9 cellular contexts compared by ENCODE assay signal in the genomic region with DNA sequence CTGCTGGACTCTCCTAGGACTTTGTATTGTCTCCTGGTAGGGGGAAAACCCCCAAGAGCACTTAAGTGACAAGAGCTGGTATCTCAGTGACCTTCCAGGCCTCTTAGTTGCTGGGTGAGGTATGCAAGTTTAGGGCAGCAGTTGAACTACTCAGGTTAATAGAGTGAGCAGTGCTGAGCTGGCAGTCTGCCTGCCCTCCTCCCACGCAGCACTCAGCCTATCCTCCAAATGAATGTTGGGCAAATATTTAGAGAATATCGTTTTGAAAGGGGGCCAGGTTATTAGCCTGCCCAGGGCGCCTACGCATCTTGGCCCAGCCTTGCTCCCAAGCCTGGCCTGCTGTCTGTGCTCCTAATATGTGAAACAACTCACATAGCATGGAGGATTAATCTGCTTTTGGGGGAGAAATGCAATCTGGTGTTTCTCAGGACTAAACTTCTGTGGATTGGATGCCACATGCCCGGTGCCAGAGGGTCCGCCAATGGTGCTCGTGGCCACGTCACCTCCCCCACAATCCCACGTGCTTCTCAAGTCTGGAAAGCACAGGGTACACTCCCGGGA.
DNase-seq lines count a peak whose midpoint lies in the region; ATAC-seq, FAIRE-seq and TF ChIP-seq lines count a peak whose summit lies in the region.
"Had no signal": no experiment of that assay in that cellular context is flagged by ENCODE, and none has a peak within 500 bp of the region (broad histone marks: within the 10 kb centered on the region; RNA-seq: fewer than 3 reads in every experiment).

No MANE protein-coding gene starts in this region.

- TF ChIP-seq EP300 in HepG2 (IDR thresholded peaks at IDR 0.05; ENCODE audit: low read depth in 2 of 2, low read length in 2 of 2) (no peak), HepG2 (CRISPR knock-in tag; IDR thresholded peaks at IDR 0.05; ENCODE audit: borderline replicate concordance) (no peak)

- no peak overlapping the region for H3K4me3 ChIP-seq in liver (ENCODE audit: low read depth in 1 of 3, low read length in 3 of 3)
- H3K4me3 ChIP-seq in HepG2 (replicated peaks in 1 of 3; ENCODE audit: insufficient read depth in 1 of 3, low read depth in 2 of 3, low read length in 3 of 3): no peak overlapping the region
- no peak overlapping the region for H3K4me3 ChIP-seq in mammary epithelial cell (replicated peaks in 1 of 3; ENCODE audit: insufficient read depth in 1 of 3, low read depth in 2 of 3, low read length in 3 of 3)
- no peak overlapping the region for H3K4me3 ChIP-seq in HAP-1
- H3K4me3 ChIP-seq: BLaER1 treated with 17β-estradiol and CSF1 and Interleukin-3, amounts not matched to agents 10 nM and 100 nM had no signal

- intact Hi-C loops in HepG2 (cut with micrococcal nuclease; ENCODE audit: unreplicated experiment) (no loop called here), mammary epithelial cell (cut with micrococcal nuclease) (no loop called here)

- no peak for FAIRE-seq in HepG2 (lab: Jason Lieb, UNC)

- H3K9ac ChIP-seq in liver (ENCODE audit: low read depth in 1 of 2, low read length in 2 of 2) (no peak overlapping the region), HepG2 (ENCODE audit: insufficient read depth, low read depth, low read length) (no peak overlapping the region), mammary epithelial cell (ENCODE audit: insufficient read depth, low read length) (no peak overlapping the region)
- H3K9ac ChIP-seq: BLaER1 treated with 17β-estradiol and CSF1 and Interleukin-3, amounts not matched to agents 10 nM and 100 nM had no signal

- POLR2A ChIA-PET in HepG2 (lab: Yijun Ruan, JAX): no interaction called here
- POLR2A ChIA-PET in activated CD8-positive, alpha-beta T cell treated with anti-CD3 and anti-CD28 coated beads, Interleukin-2, amount 10 ng/mL, durations not matched to agents 7 days and 5 days (lab: Charles Lee): interaction anchor here (0.6 kb wide), 1 partner anchor 1100 kb away, joined by 3 read pairs; no protein-coding TSS in a partner anchor

- H3K27ac ChIP-seq in liver (ENCODE audit: low read depth in 1 of 2, low read length in 2 of 2) (no peak overlapping the region), HepG2 (ENCODE audit: extremely low read length, insufficient read depth, low read length) (no peak overlapping the region), mammary epithelial cell (ENCODE audit: insufficient read depth, low read depth, low read length) (no peak overlapping the region)
- H3K27ac ChIP-seq: BLaER1 treated with 17β-estradiol and CSF1 and Interleukin-3, amounts not matched to agents 10 nM and 100 nM had no signal

- DNase-seq in HepG2 (ENCODE audit: low spot score): no peak
- peak; percentile 72 for DNase-seq in mammary epithelial cell
- peak; percentile 9 for DNase-seq in left kidney (ENCODE audit: low read depth, low spot score)
- no peak for DNase-seq in activated CD8-positive, alpha-beta T cell treated with anti-CD3 and anti-CD28 coated beads, Interleukin-2, amount 10 ng/mL, durations not matched to agents 7 days and 5 days
- DNase-seq in HAP-1 (ENCODE audit: low spot score in 2 of 2): no peak
- no peak for DNase-seq in stimulated activated naive CD4-positive, alpha-beta T cell (lab: John Stamatoyannopoulos, UW)
- DNase-seq in LoVo (ENCODE audit: low spot score): no peak

- H3K79me2 ChIP-seq in HepG2 (ENCODE audit: insufficient read depth, low read length) (no peaks in the 10 kb centered on the region), mammary epithelial cell (ENCODE audit: insufficient read depth, low read length) (no peaks in the 10 kb centered on the region)

- dilution Hi-C loops in mammary epithelial cell (cut with HindIII; ENCODE audit: low sequenced_read_pairs): no loop called here

- H3K4me3 Mint-ChIP-seq in activated CD8-positive, alpha-beta T cell treated with anti-CD3 and anti-CD28 coated beads, Interleukin-2, amount 10 ng/mL, durations not matched to agents 7 days and 5 days: no peak overlapping the region

- H3K9me3 ChIP-seq in liver (ENCODE audit: control insufficient read depth in 4 of 4, low read length in 3 of 4) (no peaks in the 10 kb centered on the region), HepG2 (ENCODE audit: low read length) (no peaks in the 10 kb centered on the region), mammary epithelial cell (replicated peaks; ENCODE audit: insufficient read depth, low read length) (no peaks in the 10 kb centered on the region), HAP-1 (no peaks in the 10 kb centered on the region)
- H3K9me3 ChIP-seq: BLaER1 treated with 17β-estradiol and CSF1 and Interleukin-3, amounts not matched to agents 10 nM and 100 nM had no signal

- ATAC-seq in HepG2: no peak
- no peak for ATAC-seq in activated CD8-positive, alpha-beta T cell treated with anti-CD3 and anti-CD28 coated beads, Interleukin-2, amount 10 ng/mL, durations not matched to agents 7 days and 5 days

- H3K4me2 ChIP-seq in HepG2 (ENCODE audit: low read depth, low read length): no peak overlapping the region
- peak overlapping the region; percentile 35 for H3K4me2 ChIP-seq in mammary epithelial cell (ENCODE audit: insufficient read depth, low read depth, low read length)
- H3K4me2 ChIP-seq: BLaER1 treated with 17β-estradiol and CSF1 and Interleukin-3, amounts not matched to agents 10 nM and 100 nM had no signal

- TF ChIP-seq RAD21 in liver (IDR thresholded peaks at IDR 0.05) (no peak), HepG2 (CRISPR knock-in tag; IDR thresholded peaks at IDR 0.05) (no peak)

- CTCF ChIA-PET in HepG2 (lab: Yijun Ruan, JAX; ENCODE audit: low intra/inter-chr PET ratio, low total read pairs) (no interaction called here), mammary epithelial cell (lab: Charles Lee; ENCODE audit: low non-redundant PET) (no interaction called here)
- CTCF ChIA-PET in activated CD8-positive, alpha-beta T cell treated with anti-CD3 and anti-CD28 coated beads, Interleukin-2, amount 10 ng/mL, durations not matched to agents 7 days and 5 days (lab: Charles Lee): no interaction called here

- H3K27ac Mint-ChIP-seq in activated CD8-positive, alpha-beta T cell treated with anti-CD3 and anti-CD28 coated beads, Interleukin-2, amount 10 ng/mL, durations not matched to agents 7 days and 5 days: no peak overlapping the region

- H3K4me1 ChIP-seq in liver (ENCODE audit: control insufficient read depth in 4 of 4, insufficient read depth in 4 of 4, low read length in 3 of 4) (peaks cover 2 to 7% (median 4%) of the 10 kb centered on the region in 4 donors), HepG2 (ENCODE audit: insufficient read depth, low read length) (no peaks in the 10 kb centered on the region), mammary epithelial cell (ENCODE audit: insufficient read depth, low read length) (peaks cover 26% of the 10 kb centered on the region), HAP-1 (no peaks in the 10 kb centered on the region)
- H3K4me1 ChIP-seq: BLaER1 treated with 17β-estradiol and CSF1 and Interleukin-3, amounts not matched to agents 10 nM and 100 nM had no signal

- H4K20me1 ChIP-seq in HepG2 (ENCODE audit: insufficient read depth, low read length) (no peaks in the 10 kb centered on the region), mammary epithelial cell (ENCODE audit: insufficient read depth, low read length) (no peaks in the 10 kb centered on the region)
- H4K20me1 ChIP-seq: BLaER1 treated with 17β-estradiol and CSF1 and Interleukin-3, amounts not matched to agents 10 nM and 100 nM had no signal

- H2AFZ ChIP-seq in HepG2 (ENCODE audit: low read length) (no peak overlapping the region), mammary epithelial cell (ENCODE audit: low read depth, low read length) (peak overlapping the region; percentile 79)

- no peaks in the 10 kb centered on the region for H3K36me3 Mint-ChIP-seq in activated CD8-positive, alpha-beta T cell treated with anti-CD3 and anti-CD28 coated beads, Interleukin-2, amount 10 ng/mL, durations not matched to agents 7 days and 5 days (ENCODE audit: low read depth)

- H3K36me3 ChIP-seq in liver (ENCODE audit: control insufficient read depth in 4 of 4, insufficient read depth in 3 of 4, low read depth in 1 of 4, low read length in 3 of 4): no peaks in the 10 kb centered on the region
- H3K36me3 ChIP-seq in HepG2 (replicated peaks in 1 of 2; ENCODE audit: control insufficient read depth in 1 of 2, insufficient read depth in 2 of 2, low read length in 2 of 2): no peaks in the 10 kb centered on the region
- no peaks in the 10 kb centered on the region for H3K36me3 ChIP-seq in mammary epithelial cell (ENCODE audit: insufficient read depth, low read length)
- no peaks in the 10 kb centered on the region for H3K36me3 ChIP-seq in HAP-1 (replicated peaks)
- H3K36me3 ChIP-seq: BLaER1 treated with 17β-estradiol and CSF1 and Interleukin-3, amounts not matched to agents 10 nM and 100 nM had no signal

- BruUV-seq in HepG2 (replicated peaks; lab: Mats Ljungman, UMichigan) (no TSS peak), mammary epithelial cell (replicated peaks; lab: Mats Ljungman, UMichigan) (no TSS peak)

- no peak for TF ChIP-seq CTCF in liver (IDR thresholded peaks at IDR 0.05; ENCODE audit: low read depth, low read length, missing input control)
- TF ChIP-seq CTCF in HepG2 (CRISPR knock-in tag; IDR thresholded peaks at IDR 0.05): no peak
- TF ChIP-seq CTCF in mammary epithelial cell (conservative IDR thresholded peaks at IDR 0.05 in 1 of 2, IDR thresholded peaks at IDR 0.05 in 1 of 2; ENCODE audit: extremely low read depth in 1 of 2, insufficient read depth in 1 of 2, low read depth in 1 of 2, low read length in 2 of 2): no peak

- H3K4me1 Mint-ChIP-seq in activated CD8-positive, alpha-beta T cell treated with anti-CD3 and anti-CD28 coated beads, Interleukin-2, amount 10 ng/mL, durations not matched to agents 7 days and 5 days (ENCODE audit: low read depth): no peaks in the 10 kb centered on the region

- H3K9me3 Mint-ChIP-seq in activated CD8-positive, alpha-beta T cell treated with anti-CD3 and anti-CD28 coated beads, Interleukin-2, amount 10 ng/mL, durations not matched to agents 7 days and 5 days (ENCODE audit: insufficient read depth): no peaks in the 10 kb centered on the region

- peaks cover 0 to 13% (median 0%) of the 10 kb centered on the region in 4 donors for H3K27me3 ChIP-seq in liver (ENCODE audit: control insufficient read depth in 4 of 4, insufficient read depth in 4 of 4, low read length in 3 of 4)
- peaks cover 0 to 12% of the 10 kb centered on the region in 2 experiments; a peak in 1 of 5 replicates for H3K27me3 ChIP-seq in HepG2 (ENCODE audit: control insufficient read depth in 1 of 2, insufficient read depth in 2 of 2, low read length in 2 of 2)
- no peaks in the 10 kb centered on the region for H3K27me3 ChIP-seq in mammary epithelial cell (ENCODE audit: insufficient read depth, low read length)
- H3K27me3 ChIP-seq in HAP-1 (ENCODE audit: low read depth): no peaks in the 10 kb centered on the region
- H3K27me3 ChIP-seq: BLaER1 treated with 17β-estradiol and CSF1 and Interleukin-3, amounts not matched to agents 10 nM and 100 nM had no signal

- 37% methylated on average over 10 of the region's 10 CpGs for WGBS in liver
- 15% methylated on average over 10 of the region's 10 CpGs for WGBS in HepG2 (ENCODE audit: low lambda C conversion rate)
- 2% methylated on average over 7 of the region's 10 CpGs for WGBS in mammary epithelial cell (ENCODE audit: low coverage, missing lambda C conversion rate)

- H3K27me3 Mint-ChIP-seq in activated CD8-positive, alpha-beta T cell treated with anti-CD3 and anti-CD28 coated beads, Interleukin-2, amount 10 ng/mL, durations not matched to agents 7 days and 5 days (ENCODE audit: low read depth): peaks cover 4% of the 10 kb centered on the region

- in situ Hi-C loops in HepG2 (cut with HindIII; ENCODE audit: extremely low pct_ligation_motif_present, low pct_unique_long_range_greater_than_20kb): no loop called here
- in situ Hi-C loops in mammary epithelial cell (cut with MboI; ENCODE audit: low sequenced_read_pairs in 2 of 2): no loop called here
- in situ Hi-C loops in HAP-1 (cut with MboI; ENCODE audit: low sequenced_read_pairs): no loop called here

- no peak for TF ChIP-seq POLR2A in HepG2 (IDR thresholded peaks at IDR 0.05; ENCODE audit: insufficient read depth in 1 of 2, low read depth in 2 of 2, low read length in 2 of 2)

Comparison
In these comparisons a context has a peak if more than half of its experiments do, and no peak if none do; other contexts are left out.
1. DNase-seq: peak in mammary epithelial cell (single experiment) and left kidney (single experiment); none in HepG2 (single experiment), activated CD8-positive, alpha-beta T cell treated with anti-CD3 and anti-CD28 coated beads, Interleukin-2, amount 10 ng/mL, durations not matched to agents 7 days and 5 days (single experiment), HAP-1 (0 of 2), stimulated activated naive CD4-positive, alpha-beta T cell (0 of 6) and LoVo (single experiment).